In the genomic region with DNA sequence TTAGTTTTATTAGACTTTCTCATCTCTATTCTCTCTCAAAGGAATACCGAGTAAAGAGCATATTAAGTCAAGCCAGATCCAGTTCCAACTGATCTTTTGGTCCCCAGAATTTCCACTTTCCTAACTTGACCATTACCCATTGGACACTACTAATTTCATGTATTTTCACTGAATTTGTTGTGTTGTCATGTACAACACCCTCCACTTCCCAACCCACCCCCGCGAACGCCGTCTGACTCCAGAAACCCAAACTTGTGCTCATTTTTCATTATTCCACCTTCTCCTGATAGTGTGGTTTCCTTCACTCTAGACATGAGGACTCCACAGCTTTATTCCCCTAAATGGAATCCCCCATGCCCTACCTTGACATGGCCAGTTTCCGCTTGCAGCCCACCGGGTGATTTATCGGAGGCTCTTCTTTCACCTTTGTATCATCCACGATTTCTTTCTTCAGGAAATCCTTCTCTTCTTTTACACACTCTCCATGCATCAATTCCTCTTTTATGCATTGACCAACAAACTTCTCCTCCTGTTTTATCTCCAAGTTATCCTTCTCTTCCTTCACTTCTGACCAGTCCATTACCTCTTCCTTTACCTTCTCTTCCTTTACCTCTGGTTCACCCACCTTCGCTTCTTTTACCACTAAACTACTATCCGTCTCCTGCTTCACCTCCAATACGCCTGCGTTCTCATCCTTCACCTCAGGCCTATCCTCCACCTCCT, we compare ENCODE assay signal across 8 cellular contexts. TPM values are rescaled to one million over a fixed set of nuclear protein-coding genes. Genes with fewer than 3 reads are reported as not detected.
DNase-seq lines count a peak whose midpoint lies in the region; ATAC-seq and TF ChIP-seq lines count a peak whose summit lies in the region.

No MANE protein-coding gene starts in this region.

- H3K9me3 Mint-ChIP-seq in activated T-helper 17 cell treated with anti-CD3 and anti-CD28 coated beads, Interleukin-2, amount 50 U/mL, for 72 hours: no peaks in the 10 kb centered on the region
- peaks cover 0 to 2% (median 0%) of the 10 kb centered on the region in 7 donors for H3K9me3 Mint-ChIP-seq in CD14-positive monocyte

- H3K36me3 Mint-ChIP-seq in activated T-helper 17 cell treated with anti-CD3 and anti-CD28 coated beads, Interleukin-2, amount 50 U/mL, for 72 hours (ENCODE audit: low read depth): peaks cover 40% of the 10 kb centered on the region
- peaks cover 18 to 23% of the 10 kb centered on the region in 2 donors for H3K36me3 Mint-ChIP-seq in CD14-positive monocyte

- H3K4me1 ChIP-seq in lung (ENCODE audit: control insufficient read depth in 2 of 2, insufficient read depth in 2 of 2, low read length in 2 of 2): peaks cover 5 to 9% of the 10 kb centered on the region in 2 donors

- H3K4me3 ChIP-seq in lung: peak overlapping the region; percentile 93

- no peaks in the 10 kb centered on the region for H3K27me3 Mint-ChIP-seq in activated T-helper 17 cell treated with anti-CD3 and anti-CD28 coated beads, Interleukin-2, amount 50 U/mL, for 72 hours
- H3K27me3 Mint-ChIP-seq in CD14-positive monocyte (ENCODE audit: low read depth in 3 of 3): no peaks in the 10 kb centered on the region

- H3K27me3 ChIP-seq in lung (ENCODE audit: control insufficient read depth, insufficient read depth): no peaks in the 10 kb centered on the region

- 12 to 15% methylated on average over 13 of the region's 13 CpGs for WGBS in lung, 2 donors

- ATAC-seq in GM18511 (IDR thresholded peaks at IDR 0.05; ENCODE audit: unreplicated experiment): peak; percentile 42
- ATAC-seq in HG02970 (IDR thresholded peaks at IDR 0.05; ENCODE audit: low FRiP score, unreplicated experiment): peak; percentile 25
- ATAC-seq in activated T-helper 17 cell treated with anti-CD3 and anti-CD28 coated beads, Interleukin-2, amount 50 U/mL, for 72 hours (replicated peaks): peak; percentile 53
- ATAC-seq in lung (ENCODE audit: insufficient read depth, low FRiP score): no peak
- ATAC-seq in omental fat pad (ENCODE audit: low FRiP score): no peak

- DNase-seq in lung (ENCODE audit: low spot score) (no peak), HUDEP-2 (lab: John Stamatoyannopoulos, UW; ENCODE audit: unreplicated experiment in 76 of 76) (no peak), CD14-positive monocyte (ENCODE audit: low spot score) (no peak), NCI-H2081 treated with DMSO at 0.1 percent for 48 hours (lab: John Stamatoyannopoulos, UW) (no peak), omental fat pad (ENCODE audit: low spot score) (no peak)

- H3K27ac ChIP-seq in lung (ENCODE audit: low read depth in 1 of 2, low read length in 1 of 2): peak overlapping the region; percentile 81 to 96

- no peaks in the 10 kb centered on the region for H3K9me3 ChIP-seq in lung (ENCODE audit: control insufficient read depth in 2 of 2, insufficient read depth in 1 of 2, low read length in 1 of 2)

- H3K36me3 ChIP-seq in lung (ENCODE audit: control insufficient read depth in 2 of 2, insufficient read depth in 2 of 2, low read length in 2 of 2): peaks cover 2 to 11% of the 10 kb centered on the region in 2 donors

- H3K27ac Mint-ChIP-seq in activated T-helper 17 cell treated with anti-CD3 and anti-CD28 coated beads, Interleukin-2, amount 50 U/mL, for 72 hours: no peak overlapping the region
- no peak overlapping the region for H3K27ac Mint-ChIP-seq in CD14-positive monocyte

- intact Hi-C loops in CD14-positive monocyte (cut with micrococcal nuclease): no loop called here

- TF ChIP-seq CTCF in lung (IDR thresholded peaks at IDR 0.05; ENCODE audit: control extremely low read depth, extremely low read depth) (no peak), CD14-positive monocyte (IDR thresholded peaks at IDR 0.05) (no peak), omental fat pad (IDR thresholded peaks at IDR 0.05) (no peak)

- H3K4me3 Mint-ChIP-seq in activated T-helper 17 cell treated with anti-CD3 and anti-CD28 coated beads, Interleukin-2, amount 50 U/mL, for 72 hours: no peak overlapping the region
- H3K4me3 Mint-ChIP-seq in CD14-positive monocyte: no peak overlapping the region

- H3K4me1 Mint-ChIP-seq in activated T-helper 17 cell treated with anti-CD3 and anti-CD28 coated beads, Interleukin-2, amount 50 U/mL, for 72 hours: peaks cover 18% of the 10 kb centered on the region
- peaks cover 10% of the 10 kb centered on the region for H3K4me1 Mint-ChIP-seq in CD14-positive monocyte

RNA-seq across cellular contexts. Expression of a gene that starts 0.8 kb away (rescaled TPM):
- 10 to 100 TPM in 1 of 2 donors, 1 to 10 TPM in 1; 9.3 to 19.5 TPM for total RNA-seq in activated T-helper 17 cell treated with anti-CD3 and anti-CD28 coated beads, Interleukin-2, amount 50 U/mL, for 72 hours
- total RNA-seq in lung: 10 to 100 TPM; 11.4 to 17.7 TPM
- polyA plus RNA-seq in lung: 1 to 10 TPM; 8.7 to 8.8 TPM
- polyA plus RNA-seq in CD14-positive monocyte: 1 to 10 TPM; 1.7 to 3.2 TPM
- 10 to 100 TPM in 3 of 4 donors, 1 to 10 TPM in 1; 9.6 to 20.5 (median 15.4) TPM for total RNA-seq in omental fat pad

Comparison
In these comparisons a context has a peak if more than half of its experiments do, and no peak if none do; other contexts are left out.
1. ATAC-seq: peak in GM18511 (single experiment), HG02970 (single experiment) and activated T-helper 17 cell treated with anti-CD3 and anti-CD28 coated beads, Interleukin-2, amount 50 U/mL, for 72 hours (single experiment); none in lung (single experiment) and omental fat pad (single experiment).